22 cellular contexts compared by ENCODE assay signal in genomic region chr6:33981861-33982260, GRCh38.
"Had no signal": no experiment of that assay in that cellular context is flagged by ENCODE, and none has a peak within 500 bp of the region (broad histone marks: within the 10 kb centered on the region; RNA-seq: fewer than 3 reads in every experiment).

No MANE protein-coding gene starts in this region.

- H3K4me1 Mint-ChIP-seq: activated T-helper 17 cell treated with anti-CD3 and anti-CD28 coated beads, Interleukin-2, amount 50 U/mL, for 72 hours had no signal

- H3K27me3 ChIP-seq: Peyer's patch, SJSA1 had no signal

- H3K36me3 ChIP-seq: Peyer's patch, SJSA1 had no signal

- H3K27ac ChIP-seq: Peyer's patch, RWPE1, SJSA1 had no signal

- H3K9me3 Mint-ChIP-seq: activated naive CD4-positive, alpha-beta T cell treated with anti-CD3 and anti-CD28 coated beads for 36 hours; activated naive CD8-positive, alpha-beta T cell treated with anti-CD3 and anti-CD28 coated beads for 36 hours; activated T-helper 17 cell treated with anti-CD3 and anti-CD28 coated beads, Interleukin-2, amount 50 U/mL, for 72 hours had no signal

- H3K4me3 ChIP-seq: Peyer's patch, SJSA1 had no signal

- H3K9me3 ChIP-seq: Peyer's patch, SJSA1 had no signal

- DNase-seq: activated CD4-positive, alpha-beta T cell treated with anti-CD3 and anti-CD28 coated beads for 36 hours; activated CD4-positive, alpha-beta T cell treated with anti-CD3 and anti-CD28 coated beads, Interleukin-2, amount 50 U/mL, for 1 hour; activated gamma-delta T cell; activated naive CD4-positive, alpha-beta T cell treated with anti-CD3 and anti-CD28 coated beads for 36 hours; activated naive CD8-positive, alpha-beta T cell treated with anti-CD3 and anti-CD28 coated beads for 36 hours; activated T-cell treated with anti-CD3 and anti-CD28 coated beads for 4 hours; activated T-cell treated with anti-CD3 and anti-CD28 coated beads, Interleukin-2, amount 50 U/mL, for 48 hours; KG1; NCI-H1092; NCI-H1417 treated with DMSO at 0.1 percent for 48 hours; NCI-H1694; NCI-H2029; NCI-H2107; NCI-H2171 treated with DMSO at 0.1 percent for 48 hours; NCI-H510A treated with DMSO at 0.1 percent for 48 hours; Right ventricle myocardium superior; T-helper 2 cell; T1000 had no signal

- H3K4me1 ChIP-seq: Peyer's patch, SJSA1 had no signal

- H3K27ac Mint-ChIP-seq: activated CD4-positive, alpha-beta T cell treated with anti-CD3 and anti-CD28 coated beads for 36 hours; activated naive CD4-positive, alpha-beta T cell treated with anti-CD3 and anti-CD28 coated beads for 36 hours; activated naive CD8-positive, alpha-beta T cell treated with anti-CD3 and anti-CD28 coated beads for 36 hours; activated T-helper 17 cell treated with anti-CD3 and anti-CD28 coated beads, Interleukin-2, amount 50 U/mL, for 72 hours had no signal

- ATAC-seq: activated CD4-positive, alpha-beta T cell treated with anti-CD3 and anti-CD28 coated beads for 36 hours; activated T-helper 17 cell treated with anti-CD3 and anti-CD28 coated beads, Interleukin-2, amount 50 U/mL, for 72 hours had no signal

- H3K4me3 Mint-ChIP-seq: activated CD4-positive, alpha-beta T cell treated with anti-CD3 and anti-CD28 coated beads for 36 hours; activated naive CD4-positive, alpha-beta T cell treated with anti-CD3 and anti-CD28 coated beads for 36 hours; activated naive CD8-positive, alpha-beta T cell treated with anti-CD3 and anti-CD28 coated beads for 36 hours; activated T-helper 17 cell treated with anti-CD3 and anti-CD28 coated beads, Interleukin-2, amount 50 U/mL, for 72 hours had no signal

- H3K36me3 Mint-ChIP-seq: activated naive CD8-positive, alpha-beta T cell treated with anti-CD3 and anti-CD28 coated beads for 36 hours had no signal
